In the genomic region with DNA sequence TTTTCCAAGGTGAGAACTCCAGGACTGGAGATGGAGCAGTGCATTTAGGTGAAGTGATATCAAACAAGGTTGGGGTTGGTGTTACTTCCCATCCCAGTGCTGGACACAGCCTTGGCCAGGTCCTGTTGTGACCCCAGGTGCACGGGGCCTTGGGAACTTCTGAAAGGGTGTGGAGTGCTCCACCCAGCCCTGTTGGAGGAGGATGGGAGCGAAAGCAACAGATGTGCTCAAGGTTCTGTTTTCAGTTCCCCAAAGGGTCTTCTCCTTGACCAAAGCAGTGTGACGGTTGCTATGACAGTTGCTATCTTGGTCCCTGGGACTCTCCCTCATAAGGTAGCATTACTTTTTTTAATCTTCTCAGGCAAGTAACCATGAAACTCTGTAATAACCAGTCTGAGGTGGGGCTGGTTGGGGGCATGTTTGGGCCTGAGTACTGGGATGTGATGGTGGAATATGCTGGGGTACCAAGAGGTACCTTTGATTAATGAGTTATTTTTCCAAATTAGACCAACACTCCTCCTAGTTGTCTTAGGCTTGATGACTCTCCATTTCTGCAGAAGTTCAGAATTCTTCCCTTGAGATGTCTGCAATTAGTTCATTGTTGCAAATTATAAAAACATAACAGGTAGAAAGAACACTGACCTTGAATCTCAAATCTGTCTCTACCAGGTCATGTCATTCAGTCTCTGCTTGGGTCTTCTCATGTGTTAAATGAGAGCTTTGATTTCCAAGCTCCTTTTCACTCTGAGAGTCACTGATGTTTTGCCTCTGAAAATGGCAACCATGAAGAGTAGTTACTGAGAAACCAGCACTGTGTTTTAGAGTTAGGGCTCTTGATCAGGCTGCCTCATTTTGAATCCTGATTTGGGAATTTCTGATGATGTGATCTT, we compare ENCODE assay signal across 14 cellular contexts.
DNase-seq lines count a peak whose midpoint lies in the region; ATAC-seq and TF ChIP-seq lines count a peak whose summit lies in the region.
"Had no signal": no experiment of that assay in that cellular context is flagged by ENCODE, and none has a peak within 500 bp of the region (broad histone marks: within the 10 kb centered on the region; RNA-seq: fewer than 3 reads in every experiment).

No MANE protein-coding gene starts in this region.

- H3K9ac ChIP-seq in mucosa of rectum (ENCODE audit: low read depth in 1 of 2, low read length in 2 of 2) (no peak overlapping the region), SK-N-SH (no peak overlapping the region)

- H3K4me1 ChIP-seq in mucosa of rectum (ENCODE audit: control insufficient read depth in 2 of 2, insufficient read depth in 2 of 2, low read length in 2 of 2) (peaks cover 0 to 3% of the 10 kb centered on the region in 2 donors), SK-N-SH (ENCODE audit: control insufficient read depth in 1 of 2, insufficient read depth in 2 of 2, low read depth in 1 of 2, low read length in 1 of 2) (no peaks in the 10 kb centered on the region)
- H3K4me1 ChIP-seq: pancreas had no signal

- no peak for TF ChIP-seq RAD21 in SK-N-SH (IDR thresholded peaks at IDR 0.05; ENCODE audit: low read length)

- no peak for DNase-seq in GF-D8 (lab: John Stamatoyannopoulos, UW)
- DNase-seq in NCI-H2029 (lab: John Stamatoyannopoulos, UW), result no peak
- DNase-seq in SK-N-SH, result no peak
- no peak for DNase-seq in NAMALWA (ENCODE audit: low spot score)
- DNase-seq: activated CD4-positive, alpha-beta T cell treated with anti-CD3 and anti-CD28 coated beads, Interleukin-2, amount 50 U/mL, for 48 hours; anterior cingulate cortex; HFFc6; NCI-H1417; pancreas had no signal

- CTCF ChIA-PET in SK-N-SH (lab: Yijun Ruan, JAX), result interaction anchor here (1.0 to 1.2 kb wide), 2 partner anchors 15 to 16 kb away, joined by 3 read pairs; no protein-coding TSS in a partner anchor

- peak overlapping the region; percentile 3 to 71 for H3K27ac ChIP-seq in mucosa of rectum (ENCODE audit: low read depth in 2 of 2, low read length in 2 of 2)
- H3K27ac ChIP-seq in SK-N-SH (ENCODE audit: low read depth in 2 of 2, low read length in 1 of 2), result no peak overlapping the region
- H3K27ac ChIP-seq: pancreas, RWPE1 had no signal

- H3K36me3 ChIP-seq in mucosa of rectum (ENCODE audit: control insufficient read depth in 2 of 2, insufficient read depth in 2 of 2, low read length in 2 of 2) (no peaks in the 10 kb centered on the region), SK-N-SH (replicated peaks in 1 of 2; ENCODE audit: control insufficient read depth in 1 of 2, insufficient read depth in 2 of 2, low read length in 1 of 2) (no peaks in the 10 kb centered on the region)
- H3K36me3 ChIP-seq: pancreas had no signal

- POLR2A ChIA-PET in SK-N-SH (lab: Yijun Ruan, JAX), result no interaction called here

- no peak for TF ChIP-seq CTCF in SK-N-SH (IDR thresholded peaks at IDR 0.05)

- no peaks in the 10 kb centered on the region for H3K27me3 ChIP-seq in mucosa of rectum (ENCODE audit: control insufficient read depth in 2 of 2, insufficient read depth in 2 of 2, low read length in 2 of 2)
- H3K27me3 ChIP-seq in SK-N-SH (ENCODE audit: insufficient read depth), result no peaks in the 10 kb centered on the region; the same call in 1 of the 2 replicates
- H3K27me3 ChIP-seq: pancreas had no signal

- H3F3A ChIP-seq in SK-N-SH (replicated peaks; ENCODE audit: insufficient read depth), result no peaks in the 10 kb centered on the region

- H3K9me3 ChIP-seq in mucosa of rectum (ENCODE audit: control insufficient read depth in 2 of 2, low read length in 2 of 2) (no peaks in the 10 kb centered on the region), SK-N-SH (no peaks in the 10 kb centered on the region)
- H3K9me3 ChIP-seq: pancreas had no signal

- no peak for TF ChIP-seq EP300 in SK-N-SH (IDR thresholded peaks at IDR 0.05; ENCODE audit: borderline replicate concordance in 1 of 2, low read depth in 1 of 2, low read length in 1 of 2)

- H3K4me3 ChIP-seq in mucosa of rectum (ENCODE audit: low read length in 2 of 2), result no peak overlapping the region
- H3K4me3 ChIP-seq in SK-N-SH (ENCODE audit: low read depth in 2 of 2, low read length in 1 of 2), result no peak overlapping the region
- H3K4me3 ChIP-seq: pancreas had no signal

- H2AFZ ChIP-seq in SK-N-SH (ENCODE audit: low read depth), result no peak overlapping the region

- H3K4me2 ChIP-seq in SK-N-SH, result no peak overlapping the region

- no peaks in the 10 kb centered on the region for H3K9me2 ChIP-seq in SK-N-SH

- H3K79me2 ChIP-seq in SK-N-SH (ENCODE audit: insufficient read depth), result no peaks in the 10 kb centered on the region

- WGBS in SK-N-SH (ENCODE audit: low lambda C conversion rate), result 18% methylated on average over 2 of the region's 3 CpGs

- H4K20me1 ChIP-seq in SK-N-SH (ENCODE audit: insufficient read depth), result no peaks in the 10 kb centered on the region

- ATAC-seq in GM19023 (IDR thresholded peaks at IDR 0.05; ENCODE audit: unreplicated experiment) (peak; percentile 83), GM21723 (IDR thresholded peaks at IDR 0.05; ENCODE audit: unreplicated experiment) (peak; percentile 90), HG03432 (IDR thresholded peaks at IDR 0.05; ENCODE audit: unreplicated experiment) (peak; percentile 89)
- ATAC-seq: pancreas had no signal

TF ChIP-seq in SK-N-SH, 30 proteins besides CTCF, POLR2A, EP300 and RAD21:
- TF ChIP-seq RXRA (IDR thresholded peaks at IDR 0.05; ENCODE audit: borderline replicate concordance, low read depth) (no peak), FOXJ3 (CRISPR knock-in tag; IDR thresholded peaks at IDR 0.05) (no peak), TCF12 (IDR thresholded peaks at IDR 0.05) (no peak), CHD2 (IDR thresholded peaks at IDR 0.05; ENCODE audit: low read length, partially characterized antibody) (no peak), YY1 (IDR thresholded peaks at IDR 0.05; ENCODE audit: low read depth) (no peak), EZH2phosphoT487 (IDR thresholded peaks at IDR 0.05; ENCODE audit: borderline replicate concordance, low read depth) (no peak), GABPA (IDR thresholded peaks at IDR 0.05; ENCODE audit: low read depth) (no peak)
- TF ChIP-seq, protein P1, sequence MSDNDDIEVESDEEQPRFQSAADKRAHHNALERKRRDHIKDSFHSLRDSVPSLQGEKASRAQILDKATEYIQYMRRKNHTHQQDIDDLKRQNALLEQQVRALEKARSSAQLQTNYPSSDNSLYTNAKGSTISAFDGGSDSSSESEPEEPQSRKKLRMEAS (IDR thresholded peaks at IDR 0.05; ENCODE audit: low read depth), result no peak
- TF ChIP-seq, protein P2, sequence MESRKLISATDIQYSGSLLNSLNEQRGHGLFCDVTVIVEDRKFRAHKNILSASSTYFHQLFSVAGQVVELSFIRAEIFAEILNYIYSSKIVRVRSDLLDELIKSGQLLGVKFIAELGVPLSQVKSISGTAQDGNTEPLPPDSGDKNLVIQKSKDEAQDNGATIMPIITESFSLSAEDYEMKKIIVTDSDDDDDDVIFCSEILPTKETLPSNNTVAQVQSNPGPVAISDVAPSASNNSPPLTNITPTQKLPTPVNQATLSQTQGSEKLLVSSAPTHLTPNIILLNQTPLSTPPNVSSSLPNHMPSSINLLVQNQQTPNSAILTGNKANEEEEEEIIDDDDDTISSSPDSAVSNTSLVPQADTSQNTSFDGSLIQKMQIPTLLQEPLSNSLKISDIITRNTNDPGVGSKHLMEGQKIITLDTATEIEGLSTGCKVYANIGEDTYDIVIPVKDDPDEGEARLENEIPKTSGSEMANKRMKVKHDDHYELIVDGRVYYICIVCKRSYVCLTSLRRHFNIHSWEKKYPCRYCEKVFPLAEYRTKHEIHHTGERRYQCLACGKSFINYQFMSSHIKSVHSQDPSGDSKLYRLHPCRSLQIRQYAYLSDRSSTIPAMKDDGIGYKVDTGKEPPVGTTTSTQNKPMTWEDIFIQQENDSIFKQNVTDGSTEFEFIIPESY (IDR thresholded peaks at IDR 0.05; ENCODE audit: borderline replicate concordance, low read depth), result no peak

Comparison
In these comparisons a context has a peak if more than half of its experiments do, and no peak if none do; other contexts are left out.
1. H3K27ac ChIP-seq: peak in mucosa of rectum (2 of 2); none in SK-N-SH (0 of 2).
2. Peak in every context shown above with its lines, with median percentiles within 50 percentile points of each other: ATAC-seq.